ENCODE assay signal across 8 cellular contexts in the genomic region with DNA sequence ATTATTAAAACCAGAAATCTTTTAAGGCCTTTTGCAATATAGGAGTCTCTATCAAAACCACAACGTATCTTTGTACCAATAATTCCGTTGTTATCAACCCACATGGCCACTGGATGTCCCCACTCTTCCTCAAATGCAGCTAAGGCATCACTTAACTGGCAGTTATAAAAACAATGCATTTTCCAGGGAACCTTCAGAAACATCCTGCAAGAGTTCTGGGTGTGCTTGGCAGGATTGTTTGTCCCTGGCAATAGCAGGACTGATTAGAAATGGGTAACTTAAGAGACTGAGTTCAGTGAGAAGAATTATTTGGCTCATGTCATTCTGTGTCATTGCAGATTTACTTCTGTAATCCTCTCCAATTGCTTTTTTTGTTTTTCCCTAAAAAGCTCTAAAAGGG.
DNase-seq lines count a peak whose midpoint lies in the region; ATAC-seq, FAIRE-seq and TF ChIP-seq lines count a peak whose summit lies in the region.

No MANE protein-coding gene starts in this region.

- peak; percentile 32 for TF ChIP-seq CTCF in colonic mucosa (IDR thresholded peaks at IDR 0.05)
- TF ChIP-seq CTCF in lower lobe of right lung (IDR thresholded peaks at IDR 0.05): peak; percentile 41

- TF ChIP-seq POLR2A in H54 (IDR thresholded peaks at IDR 0.05; ENCODE audit: low read depth, low read length): no peak

- H3K4me3 ChIP-seq in colonic mucosa: no peak overlapping the region
- no peak overlapping the region for H3K4me3 ChIP-seq in lower lobe of right lung

- no peak overlapping the region for H3K9ac ChIP-seq in colonic mucosa (ENCODE audit: low read depth in 2 of 2, low read length in 2 of 2)

- H3K4me1 ChIP-seq in colonic mucosa (no peaks in the 10 kb centered on the region), lower lobe of right lung (no peaks in the 10 kb centered on the region)

- ATAC-seq in HG02798 (IDR thresholded peaks at IDR 0.05; ENCODE audit: poor library complexity, unreplicated experiment): peak; percentile 47
- peak; percentile 56 to 82 for ATAC-seq in lower lobe of right lung
- ATAC-seq in GM21529 (IDR thresholded peaks at IDR 0.05; ENCODE audit: unreplicated experiment): no peak

- H3K27me3 ChIP-seq in colonic mucosa (no peaks in the 10 kb centered on the region), lower lobe of right lung (ENCODE audit: low read depth) (no peaks in the 10 kb centered on the region)

- no peaks in the 10 kb centered on the region for H3K36me3 ChIP-seq in colonic mucosa
- H3K36me3 ChIP-seq in lower lobe of right lung: no peaks in the 10 kb centered on the region

- DNase-seq in COLO668 (lab: John Stamatoyannopoulos, UW; ENCODE audit: unreplicated experiment) (peak; percentile 27), NCI-H748 (lab: John Stamatoyannopoulos, UW; ENCODE audit: unreplicated experiment) (peak; percentile 86), colonic mucosa (peak; percentile 45), lower lobe of right lung (no peak), H54 (ENCODE audit: insufficient read length, low spot score) (no peak)
- no peak for DNase-seq in stimulated activated CD4-positive, alpha-beta T cell treated with anti-CD3 and anti-CD28 coated beads, Interleukin-2, amount 100 ng/mL, for 48 hours

- no peak for FAIRE-seq in H54 (lab: Jason Lieb, UNC)

- no peak overlapping the region for H3K27ac ChIP-seq in colonic mucosa
- H3K27ac ChIP-seq in lower lobe of right lung: no peak overlapping the region

- no peaks in the 10 kb centered on the region for H3K9me3 ChIP-seq in colonic mucosa
- H3K9me3 ChIP-seq in lower lobe of right lung: no peaks in the 10 kb centered on the region

- intact Hi-C loops in colonic mucosa (cut with DNase I) (no loop called here), lower lobe of right lung (cut with DNase I) (no loop called here)

Comparison
In these comparisons a context has a peak if more than half of its experiments do, and no peak if none do; other contexts are left out.
1. DNase-seq: peak in COLO668 (single experiment), NCI-H748 (single experiment) and colonic mucosa (single experiment); none in lower lobe of right lung (single experiment), stimulated activated CD4-positive, alpha-beta T cell treated with anti-CD3 and anti-CD28 coated beads, Interleukin-2, amount 100 ng/mL, for 48 hours (0 of 2) and H54 (single experiment).